14 cellular contexts compared by ENCODE assay signal in the genomic region with DNA sequence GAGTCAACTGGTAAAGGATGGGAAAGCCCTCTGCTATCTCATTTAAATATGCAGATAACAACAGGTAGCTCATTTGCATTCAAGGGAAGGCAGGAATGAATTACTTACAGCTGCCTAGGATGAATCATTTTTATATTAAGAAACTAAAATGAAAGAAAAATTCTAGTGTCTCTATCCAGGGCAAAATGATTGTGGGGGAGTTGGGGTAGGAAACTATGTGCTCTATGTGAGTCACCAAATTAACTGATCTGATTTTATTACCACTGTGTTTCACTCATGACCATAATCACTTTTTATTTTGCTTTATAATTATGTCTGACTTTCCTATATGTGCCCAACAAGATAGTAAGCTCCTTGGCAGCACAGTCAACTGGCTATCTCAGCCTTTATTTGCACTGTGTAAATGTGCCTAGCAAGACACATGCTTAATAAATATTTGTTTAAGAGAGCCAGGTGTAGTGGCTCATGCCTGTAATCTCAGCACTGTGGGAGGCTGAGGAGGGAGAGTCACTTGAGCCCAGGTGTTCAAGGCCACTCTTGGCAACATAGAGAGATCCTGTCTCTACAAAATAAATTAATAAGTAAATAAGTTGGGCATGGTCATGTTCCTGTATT.
DNase-seq lines count a peak whose midpoint lies in the region; ATAC-seq, FAIRE-seq and TF ChIP-seq lines count a peak whose summit lies in the region.
"Had no signal": no experiment of that assay in that cellular context is flagged by ENCODE, and none has a peak within 500 bp of the region (broad histone marks: within the 10 kb centered on the region; RNA-seq: fewer than 3 reads in every experiment).

No MANE protein-coding gene starts in this region.

- H3K36me3 ChIP-seq in pancreas (no peaks in the 10 kb centered on the region), SJCRH30 (no peaks in the 10 kb centered on the region)
- H3K36me3 ChIP-seq: transverse colon had no signal

- peak; percentile 77 for DNase-seq in EH (ENCODE audit: low read depth)
- peak; percentile 77 for DNase-seq in NCI-H2081 treated with DMSO at 0.1 percent for 48 hours (lab: John Stamatoyannopoulos, UW)
- DNase-seq in pancreas, result peak in 5 of 6 donors; percentile 42 to 87 (median 82)
- no peak for DNase-seq in T-helper 9 cell
- no peak for DNase-seq in SJCRH30
- no peak for DNase-seq in medulla oblongata (ENCODE audit: extremely low spot score)
- DNase-seq: activated CD4-positive, alpha-beta T cell treated with anti-CD3 and anti-CD28 coated beads, Interleukin-2, amount 50 U/mL, for 4 hours; CD4-positive, CD25-positive, alpha-beta regulatory T cell; NCI-H526; stimulated activated CD4-positive, alpha-beta T cell treated with anti-CD3 and anti-CD28 coated beads, Interleukin-1b, Interleukin-23, amount 100 ng/mL, for 48 hours; transverse colon had no signal

- H3K9me3 ChIP-seq in pancreas, result no peaks in the 10 kb centered on the region
- H3K9me3 ChIP-seq in SJCRH30 (replicated peaks), result no peaks in the 10 kb centered on the region
- H3K9me3 ChIP-seq: transverse colon had no signal

- ATAC-seq in pancreas (peak; percentile 94 to 98 (median 96)), GM18868 (IDR thresholded peaks at IDR 0.05; ENCODE audit: unreplicated experiment) (no peak)
- ATAC-seq: Right ventricle myocardium inferior had no signal

- H3K4me3 ChIP-seq in pancreas, result no peak overlapping the region
- H3K4me3 ChIP-seq in SJCRH30, result no peak overlapping the region
- H3K4me3 ChIP-seq: transverse colon had no signal

- H3K27me3 ChIP-seq in pancreas (no peaks in the 10 kb centered on the region), SJCRH30 (no peaks in the 10 kb centered on the region)
- H3K27me3 ChIP-seq: transverse colon had no signal

- H3K27ac ChIP-seq in VCaP, result peak overlapping the region; percentile 38
- peak overlapping the region in 2 of 4 donors; percentile 37 to 46 for H3K27ac ChIP-seq in pancreas
- H3K27ac ChIP-seq in SJCRH30, result no peak overlapping the region
- H3K27ac ChIP-seq: transverse colon had no signal

- FAIRE-seq in pancreas (lab: Jason Lieb, UNC), result peak; percentile 37

- H3K4me1 ChIP-seq in pancreas, result peaks cover 14 to 38% (median 29%) of the 10 kb centered on the region in 3 donors
- no peaks in the 10 kb centered on the region for H3K4me1 ChIP-seq in SJCRH30

- TF ChIP-seq CTCF in VCaP (conservative IDR thresholded peaks at IDR 0.05), result no peak
- no peak for TF ChIP-seq CTCF in pancreas (IDR thresholded peaks at IDR 0.05)

- intact Hi-C loops in pancreas (cut with DNase I), result no loop called here

Comparison
In these comparisons a context has a peak if more than half of its experiments do, and no peak if none do; other contexts are left out.
1. DNase-seq: peak in EH (single experiment), NCI-H2081 treated with DMSO at 0.1 percent for 48 hours (single experiment) and pancreas (5 of 6); none in T-helper 9 cell (single experiment), SJCRH30 (0 of 2) and medulla oblongata (single experiment).